Comparison of ENCODE assay signal across 12 cellular contexts in genomic region chr13:23743269-23743668, GRCh38.
DNase-seq lines count a peak whose midpoint lies in the region; ATAC-seq and TF ChIP-seq lines count a peak whose summit lies in the region.
"Had no signal": no experiment of that assay in that cellular context is flagged by ENCODE, and none has a peak within 500 bp of the region (broad histone marks: within the 10 kb centered on the region; RNA-seq: fewer than 3 reads in every experiment).

No MANE protein-coding gene starts in this region.

- H3K4me3 Mint-ChIP-seq in CD4-positive, CD25-positive, alpha-beta regulatory T cell, result peak overlapping the region in 2 of 4 donors; percentile 10 to 44
- peak overlapping the region; percentile 21 for H3K4me3 Mint-ChIP-seq in T-helper 1 cell treated with Interleukin-12 subunit alpha and Interleukin-12 subunit beta and Interleukin-4 antibody, amounts not matched to agents 30 μg/mL and 1 μg/mL, for 36 hours

- no peaks in the 10 kb centered on the region for H3K27me3 ChIP-seq in CD4-positive, CD25-positive, alpha-beta regulatory T cell (ENCODE audit: control insufficient read depth, insufficient read depth, low read length)
- H3K27me3 ChIP-seq in left lung (no peaks in the 10 kb centered on the region), H7 (ENCODE audit: control insufficient read depth, insufficient read depth, low read length) (no peaks in the 10 kb centered on the region)
- H3K27me3 ChIP-seq: thyroid gland had no signal

- peaks cover 15 to 24% (median 22%) of the 10 kb centered on the region in 4 donors for H3K4me1 Mint-ChIP-seq in CD4-positive, CD25-positive, alpha-beta regulatory T cell
- peaks cover 23% of the 10 kb centered on the region for H3K4me1 Mint-ChIP-seq in T-helper 1 cell treated with Interleukin-12 subunit alpha and Interleukin-12 subunit beta and Interleukin-4 antibody, amounts not matched to agents 30 μg/mL and 1 μg/mL, for 36 hours (ENCODE audit: low read depth)

- peaks cover 13% of the 10 kb centered on the region for H3K36me3 Mint-ChIP-seq in CD4-positive, CD25-positive, alpha-beta regulatory T cell
- H3K36me3 Mint-ChIP-seq in T-helper 1 cell treated with Interleukin-12 subunit alpha and Interleukin-12 subunit beta and Interleukin-4 antibody, amounts not matched to agents 30 μg/mL and 1 μg/mL, for 36 hours (ENCODE audit: low read depth), result peaks cover 3% of the 10 kb centered on the region

- TF ChIP-seq CTCF in left lung (IDR thresholded peaks at IDR 0.05), result no peak

- no peaks in the 10 kb centered on the region for H3K9me3 ChIP-seq in CD4-positive, CD25-positive, alpha-beta regulatory T cell (ENCODE audit: control insufficient read depth in 2 of 2, low read length in 2 of 2)
- H3K9me3 ChIP-seq in left lung, result no peaks in the 10 kb centered on the region
- H3K9me3 ChIP-seq: thyroid gland had no signal

- H3K27ac ChIP-seq in CD4-positive, CD25-positive, alpha-beta regulatory T cell (ENCODE audit: insufficient read depth, low read length, poor library complexity, severe bottlenecking), result no peak overlapping the region
- H3K27ac ChIP-seq in left lung, result peak overlapping the region in 1 of 2 donors; percentile 34
- H3K27ac ChIP-seq: thyroid gland had no signal

- H3K9me3 Mint-ChIP-seq in CD4-positive, CD25-positive, alpha-beta regulatory T cell, result no peaks in the 10 kb centered on the region
- no peaks in the 10 kb centered on the region for H3K9me3 Mint-ChIP-seq in T-helper 1 cell treated with Interleukin-12 subunit alpha and Interleukin-12 subunit beta and Interleukin-4 antibody, amounts not matched to agents 30 μg/mL and 1 μg/mL, for 36 hours

- H3K4me1 ChIP-seq in CD4-positive, CD25-positive, alpha-beta regulatory T cell (ENCODE audit: control insufficient read depth, insufficient read depth, low read length, poor library complexity, severe bottlenecking), result peaks cover 9% of the 10 kb centered on the region
- H3K4me1 ChIP-seq in left lung, result no peaks in the 10 kb centered on the region

- peak; percentile 66 to 86 for ATAC-seq in CD4-positive, CD25-positive, alpha-beta regulatory T cell (ENCODE audit: low read depth in 2 of 2)
- ATAC-seq in left lung (peak; percentile 20), HG02938 (IDR thresholded peaks at IDR 0.05; ENCODE audit: unreplicated experiment) (no peak)

- intact Hi-C loops in left lung (cut with DNase I), result no loop called here

- H3K27ac Mint-ChIP-seq in CD4-positive, CD25-positive, alpha-beta regulatory T cell, result peak overlapping the region in 2 of 3 donors; percentile 20 to 57
- peak overlapping the region; percentile 9 for H3K27ac Mint-ChIP-seq in T-helper 1 cell treated with Interleukin-12 subunit alpha and Interleukin-12 subunit beta and Interleukin-4 antibody, amounts not matched to agents 30 μg/mL and 1 μg/mL, for 36 hours

- H3K4me3 ChIP-seq in CD4-positive, CD25-positive, alpha-beta regulatory T cell (ENCODE audit: low read depth, low read length), result peak overlapping the region; percentile 33
- H3K4me3 ChIP-seq in left lung (no peak overlapping the region), H7 (ENCODE audit: insufficient read depth, low read depth, low read length) (no peak overlapping the region)
- H3K4me3 ChIP-seq: thyroid gland had no signal

- H3K36me3 ChIP-seq in CD4-positive, CD25-positive, alpha-beta regulatory T cell (ENCODE audit: control insufficient read depth, insufficient read depth, low read length), result no peaks in the 10 kb centered on the region
- H3K36me3 ChIP-seq in left lung (no peaks in the 10 kb centered on the region), H7 (replicated peaks; ENCODE audit: control insufficient read depth, insufficient read depth, low read length) (no peaks in the 10 kb centered on the region)
- H3K36me3 ChIP-seq: thyroid gland had no signal

- no peaks in the 10 kb centered on the region for H3K27me3 Mint-ChIP-seq in CD4-positive, CD25-positive, alpha-beta regulatory T cell
- peaks cover 28% of the 10 kb centered on the region for H3K27me3 Mint-ChIP-seq in T-helper 1 cell treated with Interleukin-12 subunit alpha and Interleukin-12 subunit beta and Interleukin-4 antibody, amounts not matched to agents 30 μg/mL and 1 μg/mL, for 36 hours (ENCODE audit: low read depth)

- peak in 2 of 3 donors; percentile 33 to 72 for DNase-seq in CD4-positive, CD25-positive, alpha-beta regulatory T cell
- peak; percentile 52 for DNase-seq in DMS53 (lab: John Stamatoyannopoulos, UW)
- DNase-seq in left lung, result no peak
- DNase-seq in H7, result no peak
- DNase-seq in T1000 (lab: John Stamatoyannopoulos, UW), result no peak
- no peak for DNase-seq in cerebellar nuclear complex (lab: John Stamatoyannopoulos, UW)
- DNase-seq: KG1, NCI-H2081 treated with DMSO at 0.1 percent for 48 hours, retina, thyroid gland had no signal

Comparison
In these comparisons a context has a peak if more than half of its experiments do, and no peak if none do; other contexts are left out.
1. DNase-seq: peak in CD4-positive, CD25-positive, alpha-beta regulatory T cell (2 of 3) and DMS53 (single experiment); none in left lung (0 of 2), H7 (single experiment), T1000 (single experiment) and cerebellar nuclear complex (0 of 2).